Comparison of ENCODE assay signal across 12 cellular contexts in the genomic region with DNA sequence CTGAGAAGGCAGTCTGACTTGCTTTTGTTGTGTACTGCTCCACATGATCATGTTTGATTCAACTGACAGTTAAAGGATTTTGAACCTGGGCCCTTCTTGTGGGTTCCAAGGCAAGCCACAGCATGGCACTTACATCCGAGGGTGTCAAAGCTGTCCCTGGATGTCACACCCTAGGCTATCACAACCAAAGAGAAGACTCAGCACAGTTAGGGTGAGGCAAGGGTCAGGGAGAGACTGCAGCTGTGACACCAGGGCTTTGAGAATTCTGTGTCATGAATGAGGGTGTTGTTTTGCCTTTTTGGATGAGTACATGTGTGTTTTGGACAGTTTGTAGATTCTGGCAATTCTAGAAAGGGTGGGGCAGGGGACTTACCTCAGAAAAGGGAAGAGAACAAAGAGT. TPM values are rescaled to one million over a fixed set of nuclear protein-coding genes. Genes with fewer than 3 reads are reported as not detected.
DNase-seq lines count a peak whose midpoint lies in the region; ATAC-seq and TF ChIP-seq lines count a peak whose summit lies in the region.
"Had no signal": no experiment of that assay in that cellular context is flagged by ENCODE, and none has a peak within 500 bp of the region (broad histone marks: within the 10 kb centered on the region; RNA-seq: fewer than 3 reads in every experiment).

No MANE protein-coding gene starts in this region.

- peak; percentile 21; the same call in 1 of the 2 replicates for ATAC-seq in PC-3
- ATAC-seq in HG02798 (IDR thresholded peaks at IDR 0.05; ENCODE audit: poor library complexity, unreplicated experiment): no peak
- ATAC-seq: HCT116 had no signal

- H2AFZ ChIP-seq in PC-3 (ENCODE audit: low read length) (0 out of 2 replicates have a peak overlapping the region, but pooled peaks have one; percentile 0), osteoblast (ENCODE audit: low read length) (peak overlapping the region; percentile 91)

- no peak overlapping the region for H3K9ac ChIP-seq in PC-3 (ENCODE audit: low read length)

- H3K4me2 ChIP-seq in PC-3 (ENCODE audit: low read length) (peak overlapping the region; percentile 20), osteoblast (ENCODE audit: insufficient read depth, low read length) (peak overlapping the region; percentile 53)

- H3K27me3 ChIP-seq in PC-3 (ENCODE audit: low read length): no peaks in the 10 kb centered on the region
- no peaks in the 10 kb centered on the region for H3K27me3 ChIP-seq in osteoblast (ENCODE audit: insufficient read depth, low read length)
- H3K27me3 ChIP-seq: transverse colon had no signal

- H3K36me3 ChIP-seq in PC-3 (ENCODE audit: low read depth, low read length) (no peaks in the 10 kb centered on the region), osteoblast (ENCODE audit: insufficient read depth, low read length) (no peaks in the 10 kb centered on the region)
- H3K36me3 ChIP-seq: transverse colon had no signal

- BruUV-seq in PC-3 (replicated peaks; lab: Mats Ljungman, UMichigan): no TSS peak

- H3K4me3 ChIP-seq in PC-3 (ENCODE audit: low read length) (no peak overlapping the region), osteoblast (ENCODE audit: insufficient read depth, low read length) (no peak overlapping the region)
- H3K4me3 ChIP-seq: transverse colon had no signal

- H3K9me3 ChIP-seq in PC-3 (ENCODE audit: low read length) (no peaks in the 10 kb centered on the region), osteoblast (ENCODE audit: low read depth, low read length) (no peaks in the 10 kb centered on the region)
- H3K9me3 ChIP-seq: transverse colon had no signal

- CTCF ChIA-PET in PC-3 (lab: Charles Lee): interaction anchor here (0.5 kb wide), 1 partner anchor 139 kb away, joined by 4 read pairs; no protein-coding TSS in a partner anchor

- POLR2A ChIA-PET in PC-3 (lab: Charles Lee; ENCODE audit: unreplicated experiment): no interaction called here

- in situ Hi-C loops in GM13977 (cut with MboI; ENCODE audit: low pct_unique_long_range_greater_than_20kb, low sequenced_read_pairs, unreplicated experiment): loop anchor here (10.0 kb wide), 1 partner anchor 172 kb away; no protein-coding TSS in a partner anchor

- TF ChIP-seq CTCF in PC-3 (conservative IDR thresholded peaks at IDR 0.05; ENCODE audit: low read depth, low read length): no peak
- no peak for TF ChIP-seq CTCF in osteoblast (IDR thresholded peaks at IDR 0.05; ENCODE audit: extremely low read depth, low read depth, low read length)
- TF ChIP-seq CTCF in GM13977 (IDR thresholded peaks at IDR 0.05; ENCODE audit: extremely low read depth, insufficient read depth, missing control alignments): no peak

- H4K20me1 ChIP-seq in PC-3 (ENCODE audit: low read length): no peaks in the 10 kb centered on the region
- H4K20me1 ChIP-seq in osteoblast (ENCODE audit: insufficient read depth, low read length): no peaks in the 10 kb centered on the region

- DNase-seq in activated CD4-positive, alpha-beta T cell treated with anti-CD3 and anti-CD28 coated beads for 48 hours: peak; percentile 13
- no peak for DNase-seq in activated CD4-positive, alpha-beta T cell treated with anti-CD3 and anti-CD28 coated beads, Interleukin-2, amount 50 U/mL, for 4 hours
- DNase-seq in PC-3 (peak; percentile 42), caudate nucleus (lab: John Stamatoyannopoulos, UW) (peak in 4 of 61 donors; percentile 3 to 39 (median 19)), osteoblast (ENCODE audit: insufficient read length, low spot score, missing footprints) (no peak), GM13977 (ENCODE audit: low spot score) (no peak), iPS-NIHi7 (ENCODE audit: extremely low spot score) (no peak)
- DNase-seq: cerebellar nuclear complex, NCI-H1930, transverse colon had no signal

- intact Hi-C loops in PC-3 (cut with micrococcal nuclease): no loop called here

- H3F3A ChIP-seq in PC-3 (ENCODE audit: low read length, unreplicated experiment): no peaks in the 10 kb centered on the region

- H3K9me2 ChIP-seq in PC-3 (replicated peaks; ENCODE audit: low read length): no peaks in the 10 kb centered on the region

- no peaks in the 10 kb centered on the region for H3K79me2 ChIP-seq in PC-3 (ENCODE audit: low read length)
- H3K79me2 ChIP-seq in osteoblast (ENCODE audit: insufficient read depth, low read length): no peaks in the 10 kb centered on the region

- H3K4me1 ChIP-seq in PC-3 (ENCODE audit: insufficient read depth, low read length) (peaks cover 35% of the 10 kb centered on the region), osteoblast (ENCODE audit: insufficient read depth, low read length) (peaks cover 30% of the 10 kb centered on the region)

- H3K27ac ChIP-seq in PC-3 (ENCODE audit: low read length): 0 out of 2 replicates have a peak overlapping the region, but pooled peaks have one; percentile 27
- H3K27ac ChIP-seq in caudate nucleus (ENCODE audit: low read depth, low read length): peak overlapping the region; percentile 53
- H3K27ac ChIP-seq in osteoblast (ENCODE audit: low read depth, low read length): no peak overlapping the region
- H3K27ac ChIP-seq: transverse colon had no signal

RNA-seq across cellular contexts. Expression of a gene that starts 37.8 kb away (rescaled TPM):
- total RNA-seq in PC-3 (2014; rRNA removed) (7.2 and 12.7 TPM in 2 replicates), osteoblast (10.9 and 15.3 TPM in 2 replicates)

Comparison
In these comparisons a context has a peak if more than half of its experiments do, and no peak if none do; other contexts are left out.
1. DNase-seq: peak in activated CD4-positive, alpha-beta T cell treated with anti-CD3 and anti-CD28 coated beads for 48 hours (single experiment) and PC-3 (single experiment); none in activated CD4-positive, alpha-beta T cell treated with anti-CD3 and anti-CD28 coated beads, Interleukin-2, amount 50 U/mL, for 4 hours (0 of 2), osteoblast (single experiment), GM13977 (single experiment) and iPS-NIHi7 (single experiment).